ENCODE assay signal across 25 cellular contexts in the genomic region with DNA sequence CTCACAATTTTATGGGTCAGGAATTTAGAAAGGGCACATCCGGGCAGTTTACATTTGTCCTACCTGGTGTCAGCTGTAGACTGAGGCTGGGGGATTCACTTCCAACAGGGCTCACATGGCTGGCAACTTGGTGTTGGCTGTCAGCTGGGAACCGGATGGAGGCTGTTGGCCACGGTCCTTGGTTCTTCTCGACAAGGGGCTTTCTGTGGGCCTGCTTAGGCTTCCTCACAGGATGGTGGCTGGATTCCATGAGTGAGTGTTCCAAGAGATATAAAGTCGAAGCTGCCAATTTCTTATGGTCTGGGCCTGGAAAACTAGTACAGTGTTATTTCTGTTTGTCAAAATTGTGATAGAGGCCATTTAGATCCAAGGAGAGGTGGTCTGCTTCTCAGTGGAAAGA.
DNase-seq lines count a peak whose midpoint lies in the region; ATAC-seq, FAIRE-seq and TF ChIP-seq lines count a peak whose summit lies in the region.
"Had no signal": no experiment of that assay in that cellular context is flagged by ENCODE, and none has a peak within 500 bp of the region (broad histone marks: within the 10 kb centered on the region; RNA-seq: fewer than 3 reads in every experiment).

No MANE protein-coding gene starts in this region.

- no peak overlapping the region for H4K91ac ChIP-seq in H1 (replicated peaks; ENCODE audit: insufficient read length, low read length)

- no peak overlapping the region for H3K14ac ChIP-seq in H1 (ENCODE audit: insufficient read length)

- TF ChIP-seq RAD21 in H1 (IDR thresholded peaks at IDR 0.05 in 1 of 2, conservative IDR thresholded peaks at IDR 0.05 in 1 of 2; ENCODE audit: low read depth in 2 of 2, low read length in 2 of 2) = no peak

- H4K5ac ChIP-seq in H1 (ENCODE audit: insufficient read length, low read depth, low read length) = no peak overlapping the region

- TF ChIP-seq CTCF in H1 (IDR thresholded peaks at IDR 0.05; ENCODE audit: control extremely low read depth in 1 of 3, insufficient read depth in 1 of 3, low read depth in 1 of 3, low read length in 3 of 3) (no peak), tibial artery (IDR thresholded peaks at IDR 0.05) (no peak)

- H2AFZ ChIP-seq in H1 (ENCODE audit: low read length) = 0 out of 2 replicates have a peak overlapping the region, but pooled peaks have one; percentile 71
- H2AFZ ChIP-seq: GM23338 had no signal

- CTCF ChIA-PET in H1 (lab: Charles Lee; ENCODE audit: partially characterized antibody) = interaction anchor here (0.6 to 3.4 kb wide), 5 partner anchors 21 to 557 kb away, joined by 3 to 19 read pairs (median 4); no protein-coding TSS in a partner anchor

- H3K23me2 ChIP-seq in H1 (ENCODE audit: low read depth, low read length) = no peaks in the 10 kb centered on the region

- FAIRE-seq in H1 (lab: Jason Lieb, UNC) = no peak
- FAIRE-seq: A549, D721Med, GM12878, H54 had no signal

- H2BK120ac ChIP-seq in H1 (replicated peaks; ENCODE audit: low read depth, low read length) = no peak overlapping the region

- no peak overlapping the region for H3K4me2 ChIP-seq in H1 (ENCODE audit: insufficient read depth in 1 of 2, low read depth in 2 of 2, low read length in 2 of 2)
- H3K4me2 ChIP-seq: A549; BLaER1 treated with 17β-estradiol and CSF1 and Interleukin-3, amounts not matched to agents 10 nM and 100 nM; GM23338 had no signal

- no peak overlapping the region for H3K18ac ChIP-seq in H1 (ENCODE audit: extremely low read depth, low read length)

- H3K4me1 ChIP-seq in H1 (replicated peaks in 1 of 4; ENCODE audit: control insufficient read depth in 3 of 4, insufficient read depth in 4 of 4, low read length in 3 of 4) (peaks cover 0 to 10% (median 0%) of the 10 kb centered on the region in 4 experiments; a peak in 1 of 7 replicates), right cardiac atrium (ENCODE audit: control insufficient read depth, insufficient read depth, low read length) (no peaks in the 10 kb centered on the region), tibial artery (no peaks in the 10 kb centered on the region)
- H3K4me1 ChIP-seq: A549; BE2C; BLaER1 treated with 17β-estradiol and CSF1 and Interleukin-3, amounts not matched to agents 10 nM and 100 nM had no signal

- DNase-seq in left cardiac atrium (no peak), cardiac septum (ENCODE audit: low spot score) (no peak), H1 (ENCODE audit: low read depth in 1 of 2, low spot score in 2 of 2) (no peak), right cardiac atrium (peak; percentile 49 to 85 (median 85)), NCI-H345 treated with DMSO at 0.1 percent for 48 hours (lab: John Stamatoyannopoulos, UW; ENCODE audit: unreplicated experiment) (no peak), tibial artery (no peak)
- DNase-seq: 8988T; ACHN; AML-193; BE2C; CD4-positive, alpha-beta T cell; CD8-positive, alpha-beta memory T cell; DMS 273 treated with DMSO at 0.1 percent for 48 hours; DMS79; EL; GDM1; HFFc6 had no signal

- H3K79me2 ChIP-seq in H1 (ENCODE audit: control insufficient read depth in 1 of 2, insufficient read depth in 2 of 2, low read length in 2 of 2) = no peaks in the 10 kb centered on the region

- peak; percentile 41 to 63 for ATAC-seq in left cardiac atrium
- peak; percentile 61 to 91 for ATAC-seq in right cardiac atrium
- ATAC-seq in HG02588 (IDR thresholded peaks at IDR 0.05; ENCODE audit: unreplicated experiment) = no peak
- ATAC-seq: A549, GM12878, GM23338 had no signal

- no peaks in the 10 kb centered on the region for H3K79me1 ChIP-seq in H1 (ENCODE audit: low read depth, low read length)

- no peak overlapping the region for H2BK5ac ChIP-seq in H1 (ENCODE audit: low read depth, low read length)

- H3K4me3 ChIP-seq in H1 (ENCODE audit: extremely low read depth in 1 of 4, insufficient read depth in 2 of 4, low read depth in 3 of 4, low read length in 4 of 4) (no peak overlapping the region), right cardiac atrium (ENCODE audit: low read length) (no peak overlapping the region), tibial artery (no peak overlapping the region)
- H3K4me3 ChIP-seq: A549; BLaER1 treated with 17β-estradiol and CSF1 and Interleukin-3, amounts not matched to agents 10 nM and 100 nM; GM12878; GM23338; HAP-1 had no signal

- no peak overlapping the region for H3K23ac ChIP-seq in H1 (ENCODE audit: insufficient read length)

- H2AK5ac ChIP-seq in H1 (ENCODE audit: low read depth, low read length) = no peak overlapping the region

- POLR2A ChIA-PET in H1 (lab: Charles Lee; ENCODE audit: partially characterized antibody) = no interaction called here

- no peak for TF ChIP-seq POLR2A in H1 (IDR thresholded peaks at IDR 0.05; ENCODE audit: control extremely low read depth in 1 of 2, low read depth in 2 of 2, low read length in 2 of 2)

- H3K56ac ChIP-seq in H1 (replicated peaks; ENCODE audit: insufficient read length, low read depth, low read length) = no peak overlapping the region

- WGBS in H1 (ENCODE audit: extremely low coverage in 1 of 2, insufficient coverage in 1 of 2, insufficient read length in 1 of 2, insufficient replicate concordance in 2 of 2, low coverage in 1 of 2, low lambda C conversion rate in 2 of 2, missing lambda C conversion rate in 1 of 2), 2 experiments = 90% methylated on average over 5 of the region's 5 CpGs; no CpG with 5 or more reads in 1 of the 2 experiments
- WGBS in right cardiac atrium = 52% methylated on average over 5 of the region's 5 CpGs

- H3K27ac ChIP-seq in H1 (ENCODE audit: low read depth, low read length) = no peak overlapping the region
- no peak overlapping the region for H3K27ac ChIP-seq in right cardiac atrium (ENCODE audit: low read length)
- no peak overlapping the region for H3K27ac ChIP-seq in tibial artery
- H3K27ac ChIP-seq: A549; BLaER1 treated with 17β-estradiol and CSF1 and Interleukin-3, amounts not matched to agents 10 nM and 100 nM had no signal

- no peak overlapping the region for H3K9ac ChIP-seq in H1 (replicated peaks in 1 of 4; ENCODE audit: extremely low read depth in 1 of 4, low read depth in 3 of 4, low read length in 3 of 4)
- H3K9ac ChIP-seq: BLaER1 treated with 17β-estradiol and CSF1 and Interleukin-3, amounts not matched to agents 10 nM and 100 nM had no signal

- TF ChIP-seq EP300 in H1 (IDR thresholded peaks at IDR 0.05; ENCODE audit: borderline replicate concordance in 1 of 2, low read depth in 2 of 2, low read length in 2 of 2) = no peak

- no peaks in the 10 kb centered on the region for H3K9me3 ChIP-seq in H1 (ENCODE audit: insufficient read depth in 2 of 2, low read depth in 1 of 2, low read length in 1 of 2)
- H3K9me3 ChIP-seq in right cardiac atrium (ENCODE audit: control insufficient read depth, low read length) = no peaks in the 10 kb centered on the region
- H3K9me3 ChIP-seq in tibial artery = no peaks in the 10 kb centered on the region
- H3K9me3 ChIP-seq: A549; BE2C; BLaER1 treated with 17β-estradiol and CSF1 and Interleukin-3, amounts not matched to agents 10 nM and 100 nM; HAP-1 had no signal

- no peak overlapping the region for H2BK15ac ChIP-seq in H1 (ENCODE audit: low read length)

- H2BK12ac ChIP-seq in H1 (ENCODE audit: low read depth, low read length) = no peak overlapping the region

- H2BK20ac ChIP-seq in H1 (ENCODE audit: low read length) = no peak overlapping the region

- H3K4ac ChIP-seq in H1 (replicated peaks; ENCODE audit: insufficient read length, low read depth, low read length) = no peak overlapping the region

- no peaks in the 10 kb centered on the region for H4K20me1 ChIP-seq in H1 (replicated peaks in 1 of 2; ENCODE audit: control insufficient read depth in 1 of 2, insufficient read depth in 2 of 2, low read length in 2 of 2)
- H4K20me1 ChIP-seq: BLaER1 treated with 17β-estradiol and CSF1 and Interleukin-3, amounts not matched to agents 10 nM and 100 nM had no signal

- H3K36me3 ChIP-seq in H1 (ENCODE audit: control insufficient read depth in 2 of 4, insufficient read depth in 4 of 4, low read length in 3 of 4) (no peaks in the 10 kb centered on the region), tibial artery (no peaks in the 10 kb centered on the region)
- H3K36me3 ChIP-seq: BE2C; BLaER1 treated with 17β-estradiol and CSF1 and Interleukin-3, amounts not matched to agents 10 nM and 100 nM; HAP-1 had no signal

- intact Hi-C loops in left cardiac atrium (cut with DNase I) (no loop called here), cardiac septum (cut with DNase I) (no loop called here), right cardiac atrium (cut with DNase I) (no loop called here), tibial artery (cut with DNase I; ENCODE audit: low total_unique reads) (no loop called here)

- no peak overlapping the region for H4K8ac ChIP-seq in H1 (ENCODE audit: extremely low read depth, insufficient read depth, low read length)

- H3K27me3 ChIP-seq in H1 (replicated peaks in 1 of 4; ENCODE audit: control insufficient read depth in 3 of 4, extremely low read depth in 1 of 4, insufficient read depth in 3 of 4, low read length in 3 of 4) = no peaks in the 10 kb centered on the region
- H3K27me3 ChIP-seq in right cardiac atrium (ENCODE audit: control insufficient read depth, insufficient read depth) = no peaks in the 10 kb centered on the region
- no peaks in the 10 kb centered on the region for H3K27me3 ChIP-seq in tibial artery
- H3K27me3 ChIP-seq: BLaER1 treated with 17β-estradiol and CSF1 and Interleukin-3, amounts not matched to agents 10 nM and 100 nM had no signal

TF ChIP-seq in H1, 55 proteins besides CTCF, POLR2A, EP300 and RAD21:
- TF ChIP-seq KDM4A (IDR thresholded peaks at IDR 0.05; ENCODE audit: low read depth, low read length, severe bottlenecking) = no peak

Comparison
In these comparisons a context has a peak if more than half of its experiments do, and no peak if none do; other contexts are left out.
1. DNase-seq: peak in right cardiac atrium (3 of 3); none in left cardiac atrium (single experiment), cardiac septum (single experiment), H1 (0 of 2), NCI-H345 treated with DMSO at 0.1 percent for 48 hours (single experiment) and tibial artery (0 of 2).